Comparison of ENCODE assay signal across 27 cellular contexts in the genomic region with DNA sequence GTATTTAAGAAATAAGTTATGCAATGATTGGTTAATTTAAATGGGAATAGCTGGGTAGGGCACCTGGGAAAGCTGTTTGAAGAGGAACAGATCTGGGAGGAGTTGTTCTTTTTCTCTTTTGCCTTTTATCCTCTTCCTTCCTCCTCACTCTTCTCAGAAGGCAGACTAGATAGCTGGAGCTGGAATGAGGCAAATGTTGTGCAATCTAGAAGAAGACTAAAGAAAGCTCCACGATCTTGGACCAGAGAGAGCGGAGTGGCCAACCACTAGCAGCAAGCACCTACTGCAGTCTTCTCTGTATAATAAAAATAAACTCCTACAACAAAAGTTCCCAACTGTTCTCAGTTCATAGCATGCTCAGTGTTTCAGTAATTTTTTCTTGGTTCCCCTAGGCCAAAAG.
"Had no signal": no experiment of that assay in that cellular context is flagged by ENCODE, and none has a peak within 500 bp of the region (broad histone marks: within the 10 kb centered on the region; RNA-seq: fewer than 3 reads in every experiment).

No MANE protein-coding gene starts in this region.

- H3K27me3 ChIP-seq: esophagus muscularis mucosa, foreskin keratinocyte, right atrium auricular region, sigmoid colon, stomach, thyroid gland had no signal

- H3K9me3 Mint-ChIP-seq: natural killer cell; neural crest cell; stimulated activated effector memory CD8-positive, alpha-beta T cell treated with anti-CD3 and anti-CD28 coated beads, Interleukin-12 subunit alpha, Interleukin-12 subunit beta, amount 100 ng/mL, for 72 hours had no signal

- H3K36me3 ChIP-seq: left ventricle myocardium inferior, lower lobe of right lung, right atrium auricular region, sigmoid colon, thyroid gland had no signal

- H3K36me3 Mint-ChIP-seq: immature natural killer cell; natural killer cell; stimulated activated effector memory CD8-positive, alpha-beta T cell treated with anti-CD3 and anti-CD28 coated beads, Interleukin-12 subunit alpha, Interleukin-12 subunit beta, amount 100 ng/mL, for 72 hours had no signal

- FAIRE-seq: endothelial cell of umbilical vein had no signal

- H3K4me3 Mint-ChIP-seq: immature natural killer cell; natural killer cell; neural crest cell; stimulated activated effector memory CD8-positive, alpha-beta T cell treated with anti-CD3 and anti-CD28 coated beads, Interleukin-12 subunit alpha, Interleukin-12 subunit beta, amount 100 ng/mL, for 72 hours had no signal

- H3K4me3 ChIP-seq: coronary artery, esophagus muscularis mucosa, left ventricle myocardium inferior, lower lobe of right lung, right atrium auricular region, sigmoid colon, stomach, thyroid gland had no signal

- H3K4me1 Mint-ChIP-seq: immature natural killer cell; natural killer cell; stimulated activated effector memory CD8-positive, alpha-beta T cell treated with anti-CD3 and anti-CD28 coated beads, Interleukin-12 subunit alpha, Interleukin-12 subunit beta, amount 100 ng/mL, for 72 hours had no signal

- H3K27ac ChIP-seq: coronary artery, esophagus muscularis mucosa, foreskin keratinocyte, left ventricle myocardium inferior, lower lobe of right lung, parathyroid adenoma, right atrium auricular region, sigmoid colon, stomach, thyroid gland had no signal

- H3K27ac Mint-ChIP-seq: immature natural killer cell; natural killer cell; progenitor cell of endocrine pancreas; stimulated activated effector memory CD8-positive, alpha-beta T cell treated with anti-CD3 and anti-CD28 coated beads, Interleukin-12 subunit alpha, Interleukin-12 subunit beta, amount 100 ng/mL, for 72 hours had no signal

- ATAC-seq: foreskin keratinocyte; left colon; lower lobe of right lung; natural killer cell; stimulated activated effector memory CD8-positive, alpha-beta T cell treated with anti-CD3 and anti-CD28 coated beads, Interleukin-12 subunit alpha, Interleukin-12 subunit beta, amount 100 ng/mL, for 72 hours had no signal

- H3K9ac ChIP-seq: parathyroid adenoma had no signal

- H3K4me1 ChIP-seq: esophagus muscularis mucosa, foreskin keratinocyte, left ventricle myocardium inferior, lower lobe of right lung, parathyroid adenoma, right atrium auricular region, sigmoid colon had no signal

- H2AFZ ChIP-seq: parathyroid adenoma had no signal

- H3K27me3 Mint-ChIP-seq: progenitor cell of endocrine pancreas had no signal

- H3K9me3 ChIP-seq: esophagus muscularis mucosa, left ventricle myocardium inferior, lower lobe of right lung, right atrium auricular region, sigmoid colon, stomach, thyroid gland had no signal

- DNase-seq: dermis blood vessel endothelial cell; effector memory CD4-positive, alpha-beta T cell; foreskin keratinocyte; glutamatergic neuron; hypothalamus; immature natural killer cell; islet precursor cell; kidney glomerular epithelial cell; left colon; left ventricle myocardium inferior; lower lobe of right lung; natural killer cell; sigmoid colon; stimulated activated CD4-positive, alpha-beta T cell treated with anti-CD3 and anti-CD28 coated beads, Interleukin-2, amount 100 ng/mL, for 24 hours; stimulated activated CD4-positive, alpha-beta T cell treated with anti-CD3 and anti-CD28 coated beads, Interleukin-4, amount 100 ng/mL, for 24 hours; stimulated activated naive CD4-positive, alpha-beta T cell treated with Interleukin-2 at 50 U/mL for 16 hours; stomach; thyroid gland; trophoblast cell had no signal
